ENCODE assay signal across 9 cellular contexts in the genomic region with DNA sequence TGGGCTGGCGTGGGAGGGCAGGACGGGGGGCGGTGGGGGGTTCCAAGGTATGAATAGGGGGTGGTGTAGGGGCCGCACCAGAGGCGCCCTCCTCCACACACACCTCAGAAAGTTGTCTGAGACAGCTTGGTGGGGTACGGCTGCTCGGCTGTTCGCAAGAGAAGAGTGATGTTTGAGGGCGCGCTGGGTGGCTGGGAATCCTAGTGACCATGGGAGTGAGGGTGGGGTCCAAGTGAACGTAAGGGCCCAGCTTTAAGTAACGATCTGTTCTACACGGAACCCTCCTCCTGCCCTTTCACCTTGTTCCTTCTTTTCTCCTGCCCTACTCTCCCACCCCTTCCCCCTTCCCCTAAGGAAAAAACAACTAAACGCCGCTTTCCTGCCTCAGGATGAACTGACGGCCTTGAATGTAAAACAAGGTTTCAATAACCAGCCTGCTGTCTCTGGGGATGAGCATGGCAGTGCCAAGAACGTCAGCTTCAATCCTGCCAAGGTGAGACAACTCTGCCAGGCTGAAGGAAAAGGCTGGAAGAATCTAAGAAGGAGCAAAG. TPM values are rescaled to one million over a fixed set of nuclear protein-coding genes. Genes with fewer than 3 reads are reported as not detected.
A peak's percentile ranks its signal among the peaks of the same experiment; 100 is the strongest.
DNase-seq lines count a peak whose midpoint lies in the region; ATAC-seq and TF ChIP-seq lines count a peak whose summit lies in the region.
"Had no signal": no experiment of that assay in that cellular context is flagged by ENCODE, and none has a peak within 500 bp of the region (broad histone marks: within the 10 kb centered on the region; RNA-seq: fewer than 3 reads in every experiment).

No MANE protein-coding gene starts in this region.

- H4K8ac ChIP-seq in IMR-90 (ENCODE audit: low read depth in 2 of 2, low read length in 2 of 2), result peak overlapping the region in 1 of 2 experiments; percentile 76; a peak in 1 of 4 replicates
- no peak overlapping the region for H4K8ac ChIP-seq in mesendoderm (ENCODE audit: low read depth, low read length)

- no peaks in the 10 kb centered on the region for H3K9me3 Mint-ChIP-seq in CD8-positive, alpha-beta T cell

- intact Hi-C loops in CD8-positive, alpha-beta T cell (cut with DNase I, micrococcal nuclease), result loop anchor here in 1 of 2 experiments (1.0 to 10.0 kb wide), 4 partner anchors 10 to 506 kb away; no protein-coding TSS in a partner anchor
- intact Hi-C loops in IMR-90 (cut with micrococcal nuclease), result no loop called here

- H3K18ac ChIP-seq in IMR-90 (ENCODE audit: low read depth, low read length), result no peak overlapping the region
- peak overlapping the region; percentile 36 for H3K18ac ChIP-seq in mesendoderm (ENCODE audit: low read length)

- H3K79me2 ChIP-seq in mesendoderm (ENCODE audit: control insufficient read depth, insufficient read depth, low read length), result no peaks in the 10 kb centered on the region

- TF ChIP-seq POLR2A in IMR-90 (IDR thresholded peaks at IDR 0.05; ENCODE audit: low read depth, low read length), result no peak

- H2BK120ac ChIP-seq in IMR-90 (ENCODE audit: low read depth, low read length), result no peak overlapping the region
- H2BK120ac ChIP-seq in mesendoderm (ENCODE audit: low read depth, low read length), result no peak overlapping the region

- peak overlapping the region; percentile 87 for H3K4me3 Mint-ChIP-seq in CD8-positive, alpha-beta T cell

- no peaks in the 10 kb centered on the region for H3K9me3 ChIP-seq in CD8-positive, alpha-beta T cell (ENCODE audit: low read length)
- no peaks in the 10 kb centered on the region for H3K9me3 ChIP-seq in IMR-90 (ENCODE audit: control insufficient read depth, insufficient read depth, low read length)

- peak overlapping the region; percentile 84 for H2AFZ ChIP-seq in IMR-90 (replicated peaks; ENCODE audit: low read length, poor library complexity)

- no peak for TF ChIP-seq CTCF in CD8-positive, alpha-beta T cell (IDR thresholded peaks at IDR 0.05)
- no peak for TF ChIP-seq CTCF in IMR-90 (conservative IDR thresholded peaks at IDR 0.05; ENCODE audit: low read depth, low read length)

- H3K4ac ChIP-seq in IMR-90 (ENCODE audit: low read depth, low read length) (peak overlapping the region; percentile 72), mesendoderm (ENCODE audit: low read depth, low read length) (no peak overlapping the region)

- no peaks in the 10 kb centered on the region for H3K27me3 ChIP-seq in CD8-positive, alpha-beta T cell (ENCODE audit: insufficient read depth, low read length)
- H3K27me3 ChIP-seq in IMR-90 (ENCODE audit: control insufficient read depth, insufficient read depth, low read length), result peaks cover 2% of the 10 kb centered on the region; the same call in 1 of the 2 replicates
- no peaks in the 10 kb centered on the region for H3K27me3 ChIP-seq in mesendoderm (ENCODE audit: insufficient read depth, low read length, poor library complexity)

- peak overlapping the region; percentile 83 for H3K14ac ChIP-seq in IMR-90 (replicated peaks; ENCODE audit: low read depth, low read length)

- POLR2A ChIA-PET in CD8-positive, alpha-beta T cell (lab: Charles Lee), result interaction anchor here (1.0 to 3.2 kb wide), 7 partner anchors 9 to 63 kb away, joined by 3 to 47 read pairs (median 8); a partner anchor contains a TSS
- POLR2A ChIA-PET in IMR-90 (lab: Charles Lee; ENCODE audit: unreplicated experiment), result no interaction called here

- H4K91ac ChIP-seq in IMR-90 (ENCODE audit: insufficient read depth, low read depth, low read length), result peak overlapping the region; percentile 53

- H2BK15ac ChIP-seq in IMR-90 (ENCODE audit: low read depth, low read length), result no peak overlapping the region
- no peak overlapping the region for H2BK15ac ChIP-seq in mesendoderm (replicated peaks; ENCODE audit: low read depth)

- peak overlapping the region; percentile 73 for H3K4me3 ChIP-seq in CD8-positive, alpha-beta T cell (ENCODE audit: low read depth, low read length)
- H3K4me3 ChIP-seq in IMR-90 (ENCODE audit: insufficient read depth, low read depth, low read length) (peak overlapping the region; percentile 71), mesendoderm (ENCODE audit: low read length) (peak overlapping the region; percentile 40)

- ATAC-seq in CD8-positive, alpha-beta T cell, result peak; percentile 18
- ATAC-seq in IMR-90 (ENCODE audit: low read depth) (peak; percentile 33), HG03432 (IDR thresholded peaks at IDR 0.05; ENCODE audit: unreplicated experiment) (no peak)

- H3K27ac Mint-ChIP-seq in CD8-positive, alpha-beta T cell, result peak overlapping the region; percentile 94

- DNase-seq in CD8-positive, alpha-beta T cell, result peak in 1 of 7 experiments; percentile 30
- DNase-seq in IMR-90, result no peak
- DNase-seq in cerebellar cortex (ENCODE audit: low spot score), result peak; percentile 20
- DNase-seq in mesendoderm, result no peak
- no peak for DNase-seq in activated gamma-delta T cell (lab: John Stamatoyannopoulos, UW)
- no peak for DNase-seq in midbrain (lab: John Stamatoyannopoulos, UW)
- DNase-seq in NCI-H226, result no peak

- H3K36me3 ChIP-seq in CD8-positive, alpha-beta T cell (ENCODE audit: insufficient read depth, low read length), result peaks cover 28% of the 10 kb centered on the region
- H3K36me3 ChIP-seq in IMR-90 (ENCODE audit: control insufficient read depth, insufficient read depth, low read length) (peaks cover 29% of the 10 kb centered on the region), mesendoderm (ENCODE audit: control insufficient read depth, insufficient read depth, low read length) (no peaks in the 10 kb centered on the region)

- H2AK9ac ChIP-seq in IMR-90 (replicated peaks; ENCODE audit: low read depth, low read length, poor library complexity), result peak overlapping the region; percentile 89

- H2BK5ac ChIP-seq in IMR-90 (ENCODE audit: low read depth, low read length, poor library complexity, severe bottlenecking) (peak overlapping the region; percentile 25), mesendoderm (ENCODE audit: low read length) (no peak overlapping the region)

- in situ Hi-C loops in IMR-90 (cut with MboI; ENCODE audit: low sequenced_read_pairs), result no loop called here

- dilution Hi-C loops in IMR-90 (cut with HindIII; ENCODE audit: low sequenced_read_pairs, unreplicated experiment), result no loop called here

- H3K79me1 ChIP-seq in IMR-90 (ENCODE audit: low read depth in 1 of 2, low read length in 2 of 2) (peaks cover 0 to 13% of the 10 kb centered on the region in 2 experiments; a peak in 2 of 4 replicates), mesendoderm (ENCODE audit: low read length) (no peaks in the 10 kb centered on the region)

- H3K4me1 Mint-ChIP-seq in CD8-positive, alpha-beta T cell (ENCODE audit: low read depth), result peaks cover 31% of the 10 kb centered on the region

- H4K20me1 ChIP-seq in IMR-90 (ENCODE audit: insufficient read depth, low read length), result no peaks in the 10 kb centered on the region

- peak overlapping the region; percentile 68 for H3K23ac ChIP-seq in IMR-90 (ENCODE audit: low read depth, low read length)
- H3K23ac ChIP-seq in mesendoderm (ENCODE audit: low read length), result no peak overlapping the region

- peaks cover 39% of the 10 kb centered on the region for H3K36me3 Mint-ChIP-seq in CD8-positive, alpha-beta T cell

- no peak for TF ChIP-seq RAD21 in IMR-90 (IDR thresholded peaks at IDR 0.05; ENCODE audit: low read length)

- H3K9ac ChIP-seq in IMR-90 (ENCODE audit: low read depth, low read length), result peak overlapping the region; percentile 90
- peak overlapping the region; percentile 74 for H3K9ac ChIP-seq in mesendoderm (ENCODE audit: low read length)

- CTCF ChIA-PET in CD8-positive, alpha-beta T cell (lab: Charles Lee), result interaction anchor here (0.9 to 3.8 kb wide), 9 partner anchors 9 to 54 kb away, joined by 3 to 16 read pairs (median 5); no protein-coding TSS in a partner anchor
- CTCF ChIA-PET in IMR-90 (lab: Yijun Ruan, JAX), result no interaction called here

- H2BK20ac ChIP-seq in IMR-90 (ENCODE audit: low read depth, low read length), result no peak overlapping the region

- peaks cover 7% of the 10 kb centered on the region for H3K9me1 ChIP-seq in IMR-90 (ENCODE audit: insufficient read depth, low read length)

- H3K27ac ChIP-seq in CD8-positive, alpha-beta T cell (ENCODE audit: low read depth, low read length), result peak overlapping the region; percentile 82
- H3K27ac ChIP-seq in IMR-90 (ENCODE audit: insufficient read depth, low read length), result peak overlapping the region; percentile 85
- H3K27ac ChIP-seq in mesendoderm (ENCODE audit: low read depth, low read length), result no peak overlapping the region

- H4K5ac ChIP-seq in IMR-90 (ENCODE audit: low read depth, low read length) (no peak overlapping the region), mesendoderm (ENCODE audit: low read length) (no peak overlapping the region)

- no peak overlapping the region; the same call in 1 of the 2 replicates for H3K56ac ChIP-seq in IMR-90 (ENCODE audit: extremely low read depth, insufficient read depth, low read length)
- H3K56ac ChIP-seq in mesendoderm (ENCODE audit: low read length), result peak overlapping the region; percentile 82

- peaks cover 22% of the 10 kb centered on the region for H3K4me1 ChIP-seq in CD8-positive, alpha-beta T cell (ENCODE audit: insufficient read depth, low read length)
- H3K4me1 ChIP-seq in IMR-90 (ENCODE audit: control insufficient read depth, insufficient read depth, low read length) (no peaks in the 10 kb centered on the region; the same call in 1 of the 2 replicates), mesendoderm (ENCODE audit: control insufficient read depth, low read depth, low read length) (no peaks in the 10 kb centered on the region)

- 33% methylated on average over 3 of the region's 17 CpGs; no CpG with 5 or more reads in 1 of the 2 experiments for WGBS in IMR-90 (ENCODE audit: extremely low coverage in 2 of 2, insufficient read length in 1 of 2), 2 experiments
- WGBS in mesendoderm (ENCODE audit: extremely low coverage, insufficient coverage, low lambda C conversion rate), result no CpG with 5 or more reads among the region's 17 CpGs

- H3K4me2 ChIP-seq in IMR-90 (ENCODE audit: low read depth, low read length), result peak overlapping the region; percentile 85
- peak overlapping the region; percentile 25 for H3K4me2 ChIP-seq in mesendoderm (ENCODE audit: low read length)

- TSS peak; percentile 39 for BruUV-seq in IMR-90 (replicated peaks; lab: Mats Ljungman, UMichigan)

- H2AK5ac ChIP-seq in IMR-90 (ENCODE audit: low read depth, low read length) (peak overlapping the region; percentile 66), mesendoderm (ENCODE audit: low read length) (no peak overlapping the region)

- no peaks in the 10 kb centered on the region for H3K27me3 Mint-ChIP-seq in CD8-positive, alpha-beta T cell (ENCODE audit: low read depth)

RNA-seq across cellular contexts. Expression of a gene that starts 0.7 kb away (rescaled TPM):
- total RNA-seq in CD8-positive, alpha-beta T cell, result 10 to 100 TPM; 54.5 to 57.4 TPM
- 9.1 and 12.5 TPM in 2 replicates for total RNA-seq in IMR-90 (2012; rRNA removed)
- polyA plus RNA-seq in IMR-90 (2012; rRNA removed), result 17.3 and 19.8 TPM in 2 replicates
- 8.3 and 11.7 TPM in 2 replicates for polyA plus RNA-seq in IMR-90 (2012; cell fraction: cytosol; rRNA removed)
- 40.9 and 50.3 TPM in 2 replicates for polyA plus RNA-seq in IMR-90 (2012; cell fraction: nucleus; rRNA removed; ENCODE audit: low replicate concordance)
- 11.3 TPM for polyA plus RNA-seq in mesendoderm (2013, experiment 1 of 2)
- polyA plus RNA-seq in mesendoderm (2013, experiment 2 of 2), result 10.7 TPM

RNA-seq across cellular contexts. Expression of a gene that starts 7.7 kb away (rescaled TPM):
- 100 to 1,000 TPM; 166 to 197 TPM for total RNA-seq in CD8-positive, alpha-beta T cell
- not detected in 2 replicates for total RNA-seq in IMR-90 (2012; rRNA removed)
- not detected in 2 replicates for polyA plus RNA-seq in IMR-90 (2012; rRNA removed)
- not detected in 2 replicates for polyA plus RNA-seq in IMR-90 (2012; cell fraction: cytosol; rRNA removed)
- not detected in 2 replicates for polyA plus RNA-seq in IMR-90 (2012; cell fraction: nucleus; rRNA removed; ENCODE audit: low replicate concordance)
- polyA plus RNA-seq in mesendoderm (2013, experiment 1 of 2), result 0.04 TPM
- polyA plus RNA-seq in mesendoderm (2013, experiment 2 of 2), result 0.01 TPM
- total RNA-seq: renal cortical epithelial cell had no signal

RNA-seq across cellular contexts. Expression of a gene that starts 12.5 kb away (rescaled TPM):
- total RNA-seq in CD8-positive, alpha-beta T cell, result 10 to 100 TPM; 51.0 to 57.6 TPM
- not detected in 2 replicates for total RNA-seq in IMR-90 (2012; rRNA removed)
- polyA plus RNA-seq in IMR-90 (2012; rRNA removed), result not detected in 2 replicates
- not detected in 2 replicates for polyA plus RNA-seq in IMR-90 (2012; cell fraction: cytosol; rRNA removed)
- polyA plus RNA-seq in IMR-90 (2012; cell fraction: nucleus; rRNA removed; ENCODE audit: low replicate concordance), result not detected in 2 replicates
- polyA plus RNA-seq in mesendoderm (2013, experiment 1 of 2), result 0.14 TPM
- polyA plus RNA-seq in mesendoderm (2013, experiment 2 of 2), result 0.28 TPM
- total RNA-seq: renal cortical epithelial cell had no signal

RNA-seq across cellular contexts. Expression of a gene that starts 23.4 kb away (rescaled TPM):
- total RNA-seq in CD8-positive, alpha-beta T cell, result 10 to 100 TPM; 24.1 to 32.6 TPM
- total RNA-seq in IMR-90 (2012; rRNA removed), result 1.4 and 2.0 TPM in 2 replicates
- 1.4 and 2.6 TPM in 2 replicates for polyA plus RNA-seq in IMR-90 (2012; rRNA removed)
- 2.3 and 2.6 TPM in 2 replicates for polyA plus RNA-seq in IMR-90 (2012; cell fraction: cytosol; rRNA removed)
- polyA plus RNA-seq in IMR-90 (2012; cell fraction: nucleus; rRNA removed; ENCODE audit: low replicate concordance), result 4.3 and 4.9 TPM in 2 replicates
- 23.8 TPM for polyA plus RNA-seq in mesendoderm (2013, experiment 1 of 2)
- polyA plus RNA-seq in mesendoderm (2013, experiment 2 of 2), result 24.1 TPM

RNA-seq across cellular contexts. Expression of a gene that starts 25.6 kb away (rescaled TPM):
- 1 to 10 TPM; 4.6 to 5.0 TPM for total RNA-seq in CD8-positive, alpha-beta T cell
- 0.18 and 0.28 TPM in 2 replicates for total RNA-seq in IMR-90 (2012; rRNA removed)
- polyA plus RNA-seq in IMR-90 (2012; rRNA removed), result 0.36 and 0.39 TPM in 2 replicates
- 0.28 and 0.37 TPM in 2 replicates for polyA plus RNA-seq in IMR-90 (2012; cell fraction: cytosol; rRNA removed)
- polyA plus RNA-seq in IMR-90 (2012; cell fraction: nucleus; rRNA removed; ENCODE audit: low replicate concordance), result 1.9 TPM in 2 replicates
- 2.3 TPM for polyA plus RNA-seq in mesendoderm (2013, experiment 1 of 2)
- 2.4 TPM for polyA plus RNA-seq in mesendoderm (2013, experiment 2 of 2)

Comparison
In these comparisons a context has a peak if more than half of its experiments do, and no peak if none do; other contexts are left out.
1. RNA of a gene that starts 7.7 kb away (total RNA-seq): 166 to 197 TPM in CD8-positive, alpha-beta T cell; not detected in IMR-90; every median in the first group is over 100 times any median in the second.
2. RNA of a gene that starts 12.5 kb away (total RNA-seq): 51.0 to 57.6 TPM in CD8-positive, alpha-beta T cell; not detected in IMR-90; every median in the first group is over 10 times any median in the second.
3. Peak in every context shown above with its lines, with median percentiles within 50 percentile points of each other: H3K4me3 ChIP-seq.